ENCODE assay signal across 8 cellular contexts in genomic region chr5:126544087-126544740, GRCh38. TPM values are rescaled to one million over a fixed set of nuclear protein-coding genes. Genes with fewer than 3 reads are reported as not detected.
DNase-seq lines count a peak whose midpoint lies in the region; ATAC-seq and TF ChIP-seq lines count a peak whose summit lies in the region.

No MANE protein-coding gene starts in this region.

- no peaks in the 10 kb centered on the region for H3K27me3 ChIP-seq in transverse colon
- H3K27me3 ChIP-seq in aorta (ENCODE audit: control insufficient read depth in 1 of 2, insufficient read depth in 2 of 2, low read length in 1 of 2): no peaks in the 10 kb centered on the region

- H3K4me3 ChIP-seq in transverse colon: no peak overlapping the region
- H3K4me3 ChIP-seq in aorta (ENCODE audit: low read length in 2 of 2): no peak overlapping the region

- H3K4me1 ChIP-seq in transverse colon: peaks cover 0 to 8% (median 3%) of the 10 kb centered on the region in 4 donors
- H3K4me1 ChIP-seq in aorta (ENCODE audit: control insufficient read depth in 1 of 2, insufficient read depth in 2 of 2, low read length in 2 of 2): no peaks in the 10 kb centered on the region

- DNase-seq in NCI-H1694 treated with DMSO at 0.1 percent for 48 hours (lab: John Stamatoyannopoulos, UW) (peak; percentile 26), hepatic stellate cell (ENCODE audit: low spot score) (peak; percentile 39), transverse colon (peak; percentile 54), aorta (no peak)
- peak; percentile 33 for DNase-seq in activated T-cell treated with anti-CD3 and anti-CD28 coated beads, Interleukin-2, amount 50 U/mL, for 1 hour

- intact Hi-C loops in transverse colon (cut with DNase I; ENCODE audit: low total_unique reads): no loop called here
- intact Hi-C loops in aorta (cut with DNase I): no loop called here

- no peak for TF ChIP-seq POLR2A in transverse colon (IDR thresholded peaks at IDR 0.05)

- in situ Hi-C loops in transverse colon (cut with MboI; ENCODE audit: low pct_ligation_motif_present in 1 of 4, low pct_unique_long_range_greater_than_20kb in 1 of 4, low sequenced_read_pairs in 3 of 4): no loop called here

- H3K9me3 ChIP-seq in transverse colon: no peaks in the 10 kb centered on the region
- no peaks in the 10 kb centered on the region for H3K9me3 ChIP-seq in aorta (ENCODE audit: control insufficient read depth, low read length)

- 69 to 81% methylated on average over 5 to 12 of the region's 12 CpGs for WGBS in transverse colon (ENCODE audit: low coverage in 1 of 2), 2 donors
- WGBS in aorta, 2 donors: 73 to 76% methylated on average over 12 of the region's 12 CpGs

- TF ChIP-seq EP300 in transverse colon (IDR thresholded peaks at IDR 0.05; ENCODE audit: low read depth): no peak

- ATAC-seq in GM18499 (IDR thresholded peaks at IDR 0.05; ENCODE audit: insufficient read depth, unreplicated experiment) (peak; percentile 58), HG02678 (IDR thresholded peaks at IDR 0.05; ENCODE audit: unreplicated experiment) (peak; percentile 78), aorta (ENCODE audit: low FRiP score) (no peak)

- H3K27ac ChIP-seq in C4-2B (no peak overlapping the region), transverse colon (no peak overlapping the region), aorta (ENCODE audit: low read depth in 1 of 2, low read length in 2 of 2) (no peak overlapping the region)

- H3K36me3 ChIP-seq in transverse colon: peaks cover 0 to under 1% (median 0%) of the 10 kb centered on the region in 4 donors
- H3K36me3 ChIP-seq in aorta (ENCODE audit: control insufficient read depth in 1 of 2, insufficient read depth in 2 of 2, low read length in 1 of 2): peaks cover 0 to 6% of the 10 kb centered on the region in 2 donors

- TF ChIP-seq CTCF in C4-2B (conservative IDR thresholded peaks at IDR 0.05): peak; percentile 86
- TF ChIP-seq CTCF in transverse colon (IDR thresholded peaks at IDR 0.05): peak; percentile 27 to 42 (median 37)

RNA-seq across cellular contexts. Expression of gene ALDH7A1, which starts 50.8 kb away (rescaled TPM):
- 10 to 100 TPM in 3 of 4 donors, 1 to 10 TPM in 1; 9.8 to 33.3 (median 15.1) TPM for total RNA-seq in transverse colon
- 10 to 100 TPM; 25.3 to 35.5 TPM for total RNA-seq in aorta
- 10 to 100 TPM; 25.2 to 43.8 TPM for polyA plus RNA-seq in aorta

RNA-seq across cellular contexts. Expression of gene PHAX, which starts 56.5 kb away (rescaled TPM):
- total RNA-seq in transverse colon: 10 to 100 TPM in 3 of 4 donors, 1 to 10 TPM in 1; 6.7 to 55.3 (median 49.2) TPM
- 10 to 100 TPM; 30.3 to 32.0 TPM for total RNA-seq in aorta
- polyA plus RNA-seq in aorta: 10 to 100 TPM; 29.9 to 34.3 TPM

Comparison
In these comparisons a context has a peak if more than half of its experiments do, and no peak if none do; other contexts are left out.
1. DNase-seq: peak in NCI-H1694 treated with DMSO at 0.1 percent for 48 hours (single experiment), activated T-cell treated with anti-CD3 and anti-CD28 coated beads, Interleukin-2, amount 50 U/mL, for 1 hour (single experiment), hepatic stellate cell (single experiment) and transverse colon (single experiment); none in aorta (0 of 2).